ENCODE assay signal across 8 cellular contexts in the genomic region with DNA sequence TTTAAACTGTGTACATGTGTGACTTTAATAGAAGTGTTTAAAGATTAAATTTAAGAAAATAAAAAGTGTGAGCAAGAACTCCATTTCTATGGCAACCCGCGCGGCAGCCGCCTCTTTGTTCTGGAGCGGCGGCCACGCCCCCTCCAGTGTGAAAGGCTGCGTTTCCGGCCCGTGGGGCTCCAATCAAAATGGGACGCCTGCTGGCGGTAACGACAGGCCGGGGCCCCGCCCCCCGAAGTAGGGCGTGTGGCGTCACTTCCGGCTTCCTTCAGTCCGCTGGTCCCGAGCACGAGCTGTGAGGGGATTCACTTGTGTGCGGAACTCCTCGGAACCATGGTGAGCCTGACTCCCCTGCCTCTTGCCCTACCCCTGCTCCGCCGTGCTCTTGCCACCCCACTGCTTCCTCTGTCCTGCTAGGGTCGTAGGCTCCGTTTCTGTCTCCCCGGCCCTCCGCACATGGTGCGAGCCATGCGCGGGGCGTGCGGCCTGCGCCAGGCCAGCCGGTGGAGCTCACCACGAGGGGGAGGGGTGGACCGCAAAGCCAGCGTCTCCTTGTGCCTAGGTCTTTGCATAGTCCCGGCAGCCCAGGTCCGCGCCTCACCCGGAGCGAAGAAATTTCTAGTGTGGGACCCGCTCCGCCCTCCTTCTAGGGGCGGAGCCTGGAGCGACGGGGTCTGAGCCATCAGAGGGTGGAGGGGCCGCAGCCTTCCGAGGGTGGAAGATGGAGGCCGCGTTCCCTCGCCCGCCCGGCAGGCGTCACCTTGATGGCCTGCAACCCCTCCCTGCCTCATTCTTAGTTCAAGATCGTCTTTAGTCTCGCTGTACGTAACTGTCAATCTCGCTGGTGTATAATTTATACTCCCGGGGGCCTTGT. TPM values are rescaled to one million over a fixed set of nuclear protein-coding genes. Genes with fewer than 3 reads are reported as not detected.
DNase-seq lines count a peak whose midpoint lies in the region; ATAC-seq and TF ChIP-seq lines count a peak whose summit lies in the region.

A gene (plus strand): TSS at position 271 of the 874 bp plus-strand sequence. CDS start 63 bp downstream, at position 334.

- H4K20me1 ChIP-seq in fibroblast of lung (ENCODE audit: control insufficient read depth, extremely low read depth, insufficient read depth, low read length) = no peaks in the 10 kb centered on the region

- TF ChIP-seq CTCF in LNCaP clone FGC (IDR thresholded peaks at IDR 0.05; ENCODE audit: control insufficient read depth, extremely low read depth, insufficient read depth) (peak; percentile 34), RWPE1 (conservative IDR thresholded peaks at IDR 0.05; ENCODE audit: low read depth) (peak; percentile 42), fibroblast of lung (conservative IDR thresholded peaks at IDR 0.05 in 1 of 2, IDR thresholded peaks at IDR 0.05 in 1 of 2; ENCODE audit: low read depth in 1 of 2, low read length in 2 of 2) (peak; percentile 39 to 42)

- H3K9me3 ChIP-seq in fibroblast of lung (ENCODE audit: control insufficient read depth, insufficient read depth, low read depth, low read length) = no peaks in the 10 kb centered on the region

- no peaks in the 10 kb centered on the region for H3K9me3 Mint-ChIP-seq in activated T-helper 17 cell treated with anti-CD3 and anti-CD28 coated beads, Interleukin-2, amount 50 U/mL, for 72 hours
- no peaks in the 10 kb centered on the region for H3K9me3 Mint-ChIP-seq in naive thymus-derived CD8-positive, alpha-beta T cell

- peak within 1 kb of the TSS; percentile 99 for H2AFZ ChIP-seq in fibroblast of lung (ENCODE audit: low read length)

- peaks cover 13% of the 10 kb centered on the region for H3K79me2 ChIP-seq in fibroblast of lung (ENCODE audit: control insufficient read depth, insufficient read depth, low read length)

- DNase-seq in ELR (ENCODE audit: low read depth) = peak; percentile 98
- DNase-seq in H4 (ENCODE audit: low spot score) = peak; percentile 94
- peak; percentile 82 for DNase-seq in LNCaP clone FGC (ENCODE audit: low read depth)
- peak; percentile 95 for DNase-seq in RWPE1 (ENCODE audit: low spot score)
- DNase-seq in fibroblast of lung (ENCODE audit: low read depth in 2 of 2) = peak; percentile 92 to 94
- peak; percentile 90 to 98 (median 96) for DNase-seq in naive thymus-derived CD8-positive, alpha-beta T cell
- peak; percentile 89 to 96 (median 94) for DNase-seq in stimulated activated naive CD4-positive, alpha-beta T cell (lab: John Stamatoyannopoulos, UW)

- POLR2A ChIA-PET in RWPE1 (lab: Yijun Ruan, JAX; ENCODE audit: low non-redundant PET) = interaction anchor here (0.6 kb wide), 1 partner anchor 114 kb away, joined by 3 read pairs; no protein-coding TSS in a partner anchor
- POLR2A ChIA-PET in naive thymus-derived CD8-positive, alpha-beta T cell (lab: Charles Lee) = interaction anchor here (1.0 to 2.2 kb wide), 6 partner anchors 10 to 346 kb away, joined by 3 to 37 read pairs (median 6); a partner anchor contains a TSS

- peak within 1 kb of the TSS; percentile 98 for H3K4me3 Mint-ChIP-seq in activated T-helper 17 cell treated with anti-CD3 and anti-CD28 coated beads, Interleukin-2, amount 50 U/mL, for 72 hours
- H3K4me3 Mint-ChIP-seq in naive thymus-derived CD8-positive, alpha-beta T cell = peak within 1 kb of the TSS; percentile 93 to 99 (median 96)

- H3K4me2 ChIP-seq in fibroblast of lung (ENCODE audit: extremely low read depth, insufficient read depth, low read length) = peak within 1 kb of the TSS; percentile 89

- H3K27ac ChIP-seq in RWPE1 (peak within 1 kb of the TSS; percentile 79), fibroblast of lung (ENCODE audit: insufficient read depth, low read length) (peak within 1 kb of the TSS; percentile 100)

- H3K36me3 ChIP-seq in fibroblast of lung (ENCODE audit: control insufficient read depth, insufficient read depth, low read length) = peaks cover 10% of the 10 kb centered on the region

- H3K27me3 ChIP-seq in fibroblast of lung (ENCODE audit: control insufficient read depth, insufficient read depth, low read length) = no peaks in the 10 kb centered on the region

- H3K36me3 Mint-ChIP-seq in activated T-helper 17 cell treated with anti-CD3 and anti-CD28 coated beads, Interleukin-2, amount 50 U/mL, for 72 hours (ENCODE audit: low read depth) = peaks cover 52% of the 10 kb centered on the region
- peaks cover 0 to 39% (median 10%) of the 10 kb centered on the region in 3 donors for H3K36me3 Mint-ChIP-seq in naive thymus-derived CD8-positive, alpha-beta T cell

- H3K4me1 ChIP-seq in fibroblast of lung (ENCODE audit: control insufficient read depth, extremely low read depth, insufficient read depth, low read length) = no peaks in the 10 kb centered on the region

- H3K9ac ChIP-seq in fibroblast of lung (ENCODE audit: insufficient read depth, low read length) = peak within 1 kb of the TSS; percentile 99

- peak; percentile 98 for ATAC-seq in activated T-helper 17 cell treated with anti-CD3 and anti-CD28 coated beads, Interleukin-2, amount 50 U/mL, for 72 hours (replicated peaks)
- ATAC-seq in naive thymus-derived CD8-positive, alpha-beta T cell = peak; percentile 88 to 91

- H3K4me3 ChIP-seq in LNCaP clone FGC (ENCODE audit: low read depth, low read length) (peak within 1 kb of the TSS; percentile 97), fibroblast of lung (replicated peaks in 1 of 4; ENCODE audit: control extremely low read depth in 1 of 4, insufficient read depth in 1 of 4, low read depth in 3 of 4, low read length in 4 of 4) (peak within 1 kb of the TSS; percentile 95 to 100 (median 98))

- CTCF ChIA-PET in RWPE1 (lab: Yijun Ruan, JAX) = interaction anchor here (0.6 kb wide), 1 partner anchor 372 kb away, joined by 3 read pairs; no protein-coding TSS in a partner anchor

- no peaks in the 10 kb centered on the region for H3K27me3 Mint-ChIP-seq in activated T-helper 17 cell treated with anti-CD3 and anti-CD28 coated beads, Interleukin-2, amount 50 U/mL, for 72 hours
- no peaks in the 10 kb centered on the region for H3K27me3 Mint-ChIP-seq in naive thymus-derived CD8-positive, alpha-beta T cell

- H3K27ac Mint-ChIP-seq in activated T-helper 17 cell treated with anti-CD3 and anti-CD28 coated beads, Interleukin-2, amount 50 U/mL, for 72 hours = peak within 1 kb of the TSS; percentile 96
- peak within 1 kb of the TSS; percentile 89 to 99 (median 98) for H3K27ac Mint-ChIP-seq in naive thymus-derived CD8-positive, alpha-beta T cell

- no peaks in the 10 kb centered on the region for H3K4me1 Mint-ChIP-seq in activated T-helper 17 cell treated with anti-CD3 and anti-CD28 coated beads, Interleukin-2, amount 50 U/mL, for 72 hours
- peaks cover 8 to 25% (median 20%) of the 10 kb centered on the region in 4 donors for H3K4me1 Mint-ChIP-seq in naive thymus-derived CD8-positive, alpha-beta T cell

RNA-seq across cellular contexts. Expression of the gene that starts here (rescaled TPM):
- 440 and 479 TPM in 2 replicates for total RNA-seq in H4 (2014; rRNA removed; shearing (Covaris generic))
- 100 to 1,000 TPM; 178 to 384 TPM for total RNA-seq in activated T-helper 17 cell treated with anti-CD3 and anti-CD28 coated beads, Interleukin-2, amount 50 U/mL, for 72 hours
- 174 and 190 TPM in 2 replicates for total RNA-seq in fibroblast of lung
- polyA plus RNA-seq in fibroblast of lung = 178 and 237 TPM in 2 replicates
- 148 and 207 TPM in 2 replicates for polyA plus RNA-seq in fibroblast of lung (2012)
- polyA minus RNA-seq in fibroblast of lung (ENCODE audit: low replicate concordance) = 67.8 and 133 TPM in 2 replicates
- 100 to 1,000 TPM; 156 to 163 TPM for total RNA-seq in naive thymus-derived CD8-positive, alpha-beta T cell
- 100 to 1,000 TPM; 169 to 193 (median 182) TPM for polyA plus RNA-seq in naive thymus-derived CD8-positive, alpha-beta T cell

Comparison
In these comparisons a context has a peak if more than half of its experiments do, and no peak if none do; other contexts are left out.
1. Peak in every context shown above with its lines: DNase-seq, ATAC-seq, H3K4me3 ChIP-seq and H3K27ac ChIP-seq.